26 cellular contexts compared by ENCODE assay signal in genomic region chr1:47549532-47549931, GRCh38.
"Had no signal": no experiment of that assay in that cellular context is flagged by ENCODE, and none has a peak within 500 bp of the region (broad histone marks: within the 10 kb centered on the region; RNA-seq: fewer than 3 reads in every experiment).

No MANE protein-coding gene starts in this region.

- H3K4me1 ChIP-seq: gastrocnemius medialis, uterus had no signal

- H3K36me3 ChIP-seq: gastrocnemius medialis, ovary, uterus, WERI-Rb-1 had no signal

- H3K27me3 ChIP-seq: gastrocnemius medialis, ovary, testis, uterus had no signal

- DNase-seq: activated CD4-positive, alpha-beta memory T cell treated with anti-CD3 and anti-CD28 coated beads for 36 hours; activated CD4-positive, alpha-beta T cell treated with anti-CD3 and anti-CD28 coated beads, Interleukin-2, amount 10 ng/mL, durations not matched to agents 24 days and 14 days; activated CD4-positive, CD25-positive, alpha-beta regulatory T cell treated with anti-CD3 and anti-CD28 coated beads, Interleukin-2, amount 50 U/mL, for 72 hours; activated CD8-positive, alpha-beta memory T cell treated with anti-CD3 and anti-CD28 coated beads, Interleukin-2, amount 50 U/mL, for 4 hours; activated gamma-delta T cell; activated naive CD4-positive, alpha-beta T cell treated with anti-CD3 and anti-CD28 coated beads, Interleukin-2, amount 50 U/mL, for 16 hours; activated T-cell treated with anti-CD3 and anti-CD28 coated beads, Interleukin-2, amount 50 U/mL, for 1 hour; amniotic stem cell; central memory CD4-positive, alpha-beta T cell; gastrocnemius medialis; glutamatergic neuron; midbrain; naive thymus-derived CD4-positive, alpha-beta T cell; ovary; stimulated activated CD4-positive, alpha-beta T cell treated with anti-CD3 and anti-CD28 coated beads, Interleukin-12 subunit alpha, Interleukin-12 subunit beta, amount 100 ng/mL, for 4 hours; stimulated activated CD4-positive, alpha-beta T cell treated with anti-CD3 and anti-CD28 coated beads, Interleukin-4, amount 100 ng/mL, for 1 hour; stimulated activated naive CD8-positive, alpha-beta T cell treated with anti-CD3 and anti-CD28 coated beads, Interleukin-15, Interleukin-2, amounts not matched to agents 100 U/mL and 50 U/mL, for 24 hours; T-helper 9 cell; testis; trophoblast cell; uterus; WERI-Rb-1 had no signal

- H3K9me3 ChIP-seq: gastrocnemius medialis, ovary, testis, uterus had no signal

- ATAC-seq: gastrocnemius medialis; naive thymus-derived CD4-positive, alpha-beta T cell; sciatic nerve; stimulated activated naive CD8-positive, alpha-beta T cell treated with anti-CD3 and anti-CD28 coated beads, Interleukin-15, Interleukin-2, amounts not matched to agents 100 U/mL and 50 U/mL, for 24 hours had no signal

- H3K4me3 ChIP-seq: gastrocnemius medialis, ovary, skin epidermis, testis, uterus had no signal

- FAIRE-seq: astrocyte, endometrium had no signal

- H3K27ac ChIP-seq: gastrocnemius medialis, ovary, skin epidermis, testis, uterus, WERI-Rb-1 had no signal
